In genomic region chr1:184621262-184621661, GRCh38 we compare ENCODE assay signal across 10 cellular contexts.
DNase-seq lines count a peak whose midpoint lies in the region; ATAC-seq and TF ChIP-seq lines count a peak whose summit lies in the region.
"Had no signal": no experiment of that assay in that cellular context is flagged by ENCODE, and none has a peak within 500 bp of the region (broad histone marks: within the 10 kb centered on the region; RNA-seq: fewer than 3 reads in every experiment).

No MANE protein-coding gene starts in this region.

- intact Hi-C loops in left lung (cut with DNase I) = no loop called here

- no peaks in the 10 kb centered on the region for H3K27me3 ChIP-seq in left lung
- no peaks in the 10 kb centered on the region for H3K27me3 ChIP-seq in stomach smooth muscle (ENCODE audit: control insufficient read depth in 1 of 2, insufficient read depth in 2 of 2, low read length in 2 of 2)

- peak; percentile 18 for DNase-seq in GM04504 (ENCODE audit: low read depth)
- DNase-seq in choroid plexus epithelial cell (ENCODE audit: low read depth) = peak; percentile 77
- no peak for DNase-seq in left lung
- DNase-seq in NK-92 treated with Interleukin-12 subunit alpha and Interleukin-12 subunit beta, amount 100 ng/mL, for 24 hours (lab: John Stamatoyannopoulos, UW) = no peak
- DNase-seq in NCI-H446 (lab: John Stamatoyannopoulos, UW) = no peak
- DNase-seq in NCI-H2171 treated with DMSO at 0.1 percent for 48 hours (lab: John Stamatoyannopoulos, UW) = no peak
- DNase-seq: activated T-cell treated with anti-CD3 and anti-CD28 coated beads, Interleukin-2, amount 50 U/mL, for 48 hours; CD8-positive, alpha-beta memory T cell had no signal

- H3K36me3 ChIP-seq in left lung = no peaks in the 10 kb centered on the region
- H3K36me3 ChIP-seq in stomach smooth muscle (ENCODE audit: control insufficient read depth in 2 of 2, insufficient read depth in 2 of 2, low read length in 2 of 2) = peaks cover 0 to 2% of the 10 kb centered on the region in 2 donors

- no peaks in the 10 kb centered on the region for H3K9me3 ChIP-seq in left lung
- no peaks in the 10 kb centered on the region for H3K9me3 ChIP-seq in stomach smooth muscle (ENCODE audit: control insufficient read depth in 2 of 2, low read length in 2 of 2)

- H3K4me1 ChIP-seq in left lung (peaks cover 0 to 7% of the 10 kb centered on the region in 2 donors), stomach smooth muscle (ENCODE audit: control insufficient read depth, insufficient read depth, low read length) (peaks cover 14% of the 10 kb centered on the region)

- ATAC-seq in left lung (peak; percentile 38), esophagus mucosa (no peak)

- no peak for TF ChIP-seq CTCF in choroid plexus epithelial cell (conservative IDR thresholded peaks at IDR 0.05; ENCODE audit: low read depth, low read length)
- no peak for TF ChIP-seq CTCF in left lung (IDR thresholded peaks at IDR 0.05)

- H3K4me3 ChIP-seq in choroid plexus epithelial cell (ENCODE audit: low read depth, low read length) (no peak overlapping the region), left lung (no peak overlapping the region), stomach smooth muscle (ENCODE audit: low read length in 2 of 2) (no peak overlapping the region)

- H3K27ac ChIP-seq in left lung = peak overlapping the region in 1 of 2 donors; percentile 64
- H3K27ac ChIP-seq in stomach smooth muscle (ENCODE audit: low read length) = peak overlapping the region; percentile 93

- no peak overlapping the region for H3K9ac ChIP-seq in stomach smooth muscle (ENCODE audit: low read length in 2 of 2)

Comparison
In these comparisons a context has a peak if more than half of its experiments do, and no peak if none do; other contexts are left out.
1. DNase-seq: peak in GM04504 (single experiment) and choroid plexus epithelial cell (single experiment); none in left lung (0 of 2), NK-92 treated with Interleukin-12 subunit alpha and Interleukin-12 subunit beta, amount 100 ng/mL, for 24 hours (single experiment), NCI-H446 (0 of 2) and NCI-H2171 treated with DMSO at 0.1 percent for 48 hours (single experiment).